In the genomic region with DNA sequence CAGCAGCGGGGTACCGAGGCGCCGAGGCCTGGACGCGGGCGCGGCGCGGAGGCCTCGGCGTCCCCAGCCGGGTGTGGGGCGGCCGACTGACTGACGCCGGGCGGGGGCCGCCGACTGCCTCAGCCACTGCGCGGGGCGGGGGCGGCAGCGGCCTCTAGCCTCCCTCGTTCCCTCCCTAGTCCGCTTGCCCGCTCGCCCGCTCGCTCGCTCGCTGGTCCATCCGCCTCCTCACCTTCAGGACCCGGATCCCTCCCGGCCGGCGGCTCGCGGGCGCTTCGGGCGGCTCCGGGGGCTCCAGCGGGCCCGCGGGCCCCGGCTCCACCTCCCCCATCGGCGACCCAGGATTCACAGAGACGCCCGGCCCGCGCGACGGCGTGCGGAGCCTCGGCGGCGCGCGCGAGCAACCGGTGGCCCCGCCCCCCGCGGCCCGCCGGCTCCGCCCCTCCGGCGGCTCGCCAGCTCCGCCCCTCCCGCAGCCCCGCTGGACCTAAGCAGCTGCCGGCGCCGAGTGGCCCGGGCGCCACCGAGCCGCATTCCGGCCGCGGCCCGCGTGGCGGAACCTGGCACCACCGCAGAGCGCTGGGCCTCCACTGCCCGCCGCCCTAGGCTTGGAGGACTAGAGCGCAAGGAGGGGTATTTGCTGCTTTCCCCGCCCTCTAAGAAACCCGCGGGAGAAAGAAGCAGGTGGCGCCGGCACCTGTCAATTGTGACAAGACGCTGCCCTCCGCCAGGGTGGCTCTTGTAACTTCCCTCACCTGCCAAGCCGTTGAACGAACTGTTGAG, we compare ENCODE assay signal across 8 cellular contexts. TPM values are rescaled to one million over a fixed set of nuclear protein-coding genes. Genes with fewer than 3 reads are reported as not detected.
DNase-seq lines count a peak whose midpoint lies in the region; FAIRE-seq and TF ChIP-seq lines count a peak whose summit lies in the region.

No MANE protein-coding gene starts in this region.

- peak overlapping the region; percentile 84 for H3K27ac Mint-ChIP-seq in neural crest cell (ENCODE audit: unreplicated experiment)

- peaks cover 21% of the 10 kb centered on the region for H3K27me3 Mint-ChIP-seq in neural crest cell (ENCODE audit: low read depth)

- peak; percentile 86 for FAIRE-seq in HTR-8/SVneo (lab: Jason Lieb, UNC)

- intact Hi-C loops in stomach (cut with DNase I; ENCODE audit: low total_unique reads) = no loop called here

- H3K36me3 Mint-ChIP-seq in neural crest cell (ENCODE audit: low read depth) = peaks cover 3% of the 10 kb centered on the region

- WGBS in stomach, 5 donors = 0 to 1% (median 1%) methylated on average over 2 to 103 of the region's 104 CpGs

- no peaks in the 10 kb centered on the region for H3K36me3 ChIP-seq in stomach

- H3K27me3 ChIP-seq in stomach = peaks cover 0 to 5% (median 0%) of the 10 kb centered on the region in 3 donors

- H3K9me3 Mint-ChIP-seq in neural crest cell = no peaks in the 10 kb centered on the region

- TF ChIP-seq CTCF in GM20000 (IDR thresholded peaks at IDR 0.05; ENCODE audit: extremely low read depth, missing control alignments) (no peak), fibroblast of villous mesenchyme (IDR thresholded peaks at IDR 0.05; ENCODE audit: insufficient read depth, low read depth, low read length) (no peak), neural crest cell (conservative IDR thresholded peaks at IDR 0.05) (peak; percentile 26), stomach (IDR thresholded peaks at IDR 0.05) (no peak)

- no peak for TF ChIP-seq POLR2A in stomach (IDR thresholded peaks at IDR 0.05)

- H3K27ac ChIP-seq in stomach = peak overlapping the region; percentile 84 to 95 (median 90)

- no peaks in the 10 kb centered on the region for H3K9me3 ChIP-seq in stomach

- H3K4me1 Mint-ChIP-seq in neural crest cell = peaks cover 22% of the 10 kb centered on the region

- no peak for TF ChIP-seq EP300 in stomach (IDR thresholded peaks at IDR 0.05)

- DNase-seq in DMS114 treated with DMSO at 0.1 percent for 48 hours (lab: John Stamatoyannopoulos, UW; ENCODE audit: unreplicated experiment) (peak; percentile 57), GM20000 (ENCODE audit: low spot score) (peak; percentile 97), HTR-8/SVneo (ENCODE audit: insufficient read length, low spot score) (peak; percentile 92), RPMI8226 (peak; percentile 95), fibroblast of villous mesenchyme (ENCODE audit: low read depth) (peak; percentile 64), neural crest cell (ENCODE audit: low read depth, low spot score) (peak; percentile 66), stomach (peak; percentile 85)
- peak; percentile 75 for DNase-seq in activated T-helper 9 cell treated with anti-CD3 and anti-CD28 coated beads, Interleukin-2, amount 50 U/mL, for 16 hours (ENCODE audit: low read depth)

- peak overlapping the region; percentile 88 for H3K4me3 ChIP-seq in fibroblast of villous mesenchyme (ENCODE audit: low read depth, low read length)
- peak overlapping the region; percentile 81 to 95 (median 88) for H3K4me3 ChIP-seq in stomach

- H3K4me1 ChIP-seq in stomach = peaks cover 5 to 57% (median 34%) of the 10 kb centered on the region in 4 donors

- peak overlapping the region; percentile 90 for H3K4me3 Mint-ChIP-seq in neural crest cell

RNA-seq across cellular contexts. Expression of a gene that starts 0.8 kb away (rescaled TPM):
- 13.2 and 17.3 TPM in 2 replicates for total RNA-seq in fibroblast of villous mesenchyme
- total RNA-seq in neural crest cell = 16.2 and 18.7 TPM in 2 replicates
- 10 to 100 TPM in 1 of 5 donors, 1 to 10 TPM in 4; 1.8 to 10.1 (median 5.8) TPM for total RNA-seq in stomach
- polyA plus RNA-seq in stomach = 1 to 10 TPM in 1 of 3 donors, under 1 TPM in 2; 0.76 to 1.2 (median 0.85) TPM

Comparison
In these comparisons a context has a peak if more than half of its experiments do, and no peak if none do; other contexts are left out.
1. Peak in every context shown above with its lines: DNase-seq, H3K4me3 ChIP-seq and H3K27ac ChIP-seq.